3 cellular contexts compared by ENCODE assay signal in the genomic region with DNA sequence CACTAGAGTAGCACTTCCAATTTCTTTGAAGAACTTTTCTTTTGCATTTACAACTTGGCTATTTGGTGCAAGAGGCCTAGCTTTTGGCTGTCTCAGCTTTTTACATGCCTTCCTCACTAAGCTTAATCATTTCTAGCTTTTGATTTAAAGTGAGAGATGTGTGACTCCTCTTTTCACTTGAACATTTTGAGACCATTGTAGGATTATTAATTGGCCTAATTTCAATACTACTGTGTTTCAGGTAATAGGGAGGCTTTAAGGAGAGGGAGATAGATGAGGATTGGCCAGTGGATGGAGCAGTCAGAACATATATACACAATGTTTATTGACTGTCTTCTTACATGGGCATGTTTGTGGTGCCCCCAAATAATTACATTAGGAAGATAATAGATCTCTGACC.
"Had no signal": no experiment of that assay in that cellular context is flagged by ENCODE, and none has a peak within 500 bp of the region (broad histone marks: within the 10 kb centered on the region; RNA-seq: fewer than 3 reads in every experiment).

No MANE protein-coding gene starts in this region.

- DNase-seq: GDM1, GF-D8 had no signal

- ATAC-seq: GM12878 had no signal
